Comparison of ENCODE assay signal across 9 cellular contexts in the genomic region with DNA sequence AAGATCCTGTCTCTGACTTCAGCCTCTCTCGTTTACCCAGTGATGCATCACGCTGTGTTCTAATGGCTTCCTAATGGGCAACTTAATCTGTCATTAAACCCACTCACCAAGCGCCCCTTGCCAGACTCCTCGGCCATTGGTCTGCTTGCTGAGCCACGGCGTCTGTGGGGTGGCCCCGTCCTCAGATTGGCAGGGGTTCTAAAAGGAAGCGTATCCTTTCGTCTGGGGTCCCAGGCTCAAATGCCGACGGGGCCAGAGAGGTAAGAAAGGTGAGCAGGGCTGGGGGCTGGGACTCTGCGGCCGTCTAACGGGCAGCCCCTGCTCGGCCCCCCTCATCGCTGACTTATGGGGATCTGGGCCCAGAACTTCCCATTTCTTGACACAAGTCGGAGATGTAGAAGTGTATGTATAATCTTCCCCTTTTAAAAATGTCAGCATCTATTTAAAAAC.
DNase-seq lines count a peak whose midpoint lies in the region; ATAC-seq and TF ChIP-seq lines count a peak whose summit lies in the region.
"Had no signal": no experiment of that assay in that cellular context is flagged by ENCODE, and none has a peak within 500 bp of the region (broad histone marks: within the 10 kb centered on the region; RNA-seq: fewer than 3 reads in every experiment).

No MANE protein-coding gene starts in this region.

- no peak overlapping the region for H3K4me3 ChIP-seq in thyroid gland (replicated peaks in 1 of 3)

- ATAC-seq in T-helper 17 cell, result peak; percentile 1
- no peak for ATAC-seq in GM21576 (IDR thresholded peaks at IDR 0.05; ENCODE audit: unreplicated experiment)
- ATAC-seq in HG03342 (IDR thresholded peaks at IDR 0.05; ENCODE audit: unreplicated experiment), result no peak

- H3K9me3 ChIP-seq in T-helper 17 cell (ENCODE audit: control insufficient read depth, low read length, poor library complexity, severe bottlenecking) (no peaks in the 10 kb centered on the region), thyroid gland (no peaks in the 10 kb centered on the region)

- DNase-seq in activated T-cell treated with anti-CD3 and anti-CD28 coated beads, Interleukin-2, amount 50 U/mL, for 24 hours, result no peak
- no peak for DNase-seq in activated T-cell treated with anti-CD3 and anti-CD28 coated beads, Interleukin-2, amount 50 U/mL, for 48 hours
- DNase-seq in T-helper 17 cell (no peak), iPS-NIHi11 (ENCODE audit: low spot score) (peak; percentile 50), thyroid gland (peak; percentile 38 to 46), HT-29 (ENCODE audit: low spot score) (no peak)
- DNase-seq: DMS153 had no signal

- 16 to 27% methylated on average over 16 to 17 of the region's 17 CpGs for WGBS in thyroid gland, 2 donors

- H3K4me3 Mint-ChIP-seq in activated T-cell treated with anti-CD3 and anti-CD28 coated beads, Interleukin-2, amount 50 U/mL, for 24 hours, result peak overlapping the region; percentile 73
- H3K4me3 Mint-ChIP-seq in T-helper 17 cell, result peak overlapping the region; percentile 84

- peak overlapping the region; percentile 85 for H3K27ac Mint-ChIP-seq in activated T-cell treated with anti-CD3 and anti-CD28 coated beads, Interleukin-2, amount 50 U/mL, for 24 hours
- peak overlapping the region; percentile 96 for H3K27ac Mint-ChIP-seq in T-helper 17 cell

- no peak for TF ChIP-seq POLR2A in thyroid gland (IDR thresholded peaks at IDR 0.05)

- H3K27me3 ChIP-seq in thyroid gland, result peaks cover 5% of the 10 kb centered on the region

- H3K36me3 Mint-ChIP-seq in activated T-cell treated with anti-CD3 and anti-CD28 coated beads, Interleukin-2, amount 50 U/mL, for 24 hours (ENCODE audit: low read depth), result no peaks in the 10 kb centered on the region
- H3K36me3 Mint-ChIP-seq in T-helper 17 cell (ENCODE audit: low read depth), result no peaks in the 10 kb centered on the region

- peaks cover 30% of the 10 kb centered on the region for H3K4me1 Mint-ChIP-seq in activated T-cell treated with anti-CD3 and anti-CD28 coated beads, Interleukin-2, amount 50 U/mL, for 24 hours (ENCODE audit: low read depth)
- peaks cover 15% of the 10 kb centered on the region for H3K4me1 Mint-ChIP-seq in T-helper 17 cell

- H3K36me3 ChIP-seq in thyroid gland, result no peaks in the 10 kb centered on the region

- peaks cover 29% of the 10 kb centered on the region for H3K27me3 Mint-ChIP-seq in activated T-cell treated with anti-CD3 and anti-CD28 coated beads, Interleukin-2, amount 50 U/mL, for 24 hours
- no peaks in the 10 kb centered on the region for H3K27me3 Mint-ChIP-seq in T-helper 17 cell

- intact Hi-C loops in thyroid gland (cut with DNase I), result no loop called here

- no peak for TF ChIP-seq CTCF in thyroid gland (IDR thresholded peaks at IDR 0.05)

- no peaks in the 10 kb centered on the region for H3K9me3 Mint-ChIP-seq in activated T-cell treated with anti-CD3 and anti-CD28 coated beads, Interleukin-2, amount 50 U/mL, for 24 hours

- no peak overlapping the region for H3K27ac ChIP-seq in thyroid gland

- H3K4me1 ChIP-seq in thyroid gland, result peaks cover 14 to 22% of the 10 kb centered on the region in 2 donors

Comparison
In these comparisons a context has a peak if more than half of its experiments do, and no peak if none do; other contexts are left out.
1. DNase-seq: peak in iPS-NIHi11 (single experiment) and thyroid gland (2 of 2); none in activated T-cell treated with anti-CD3 and anti-CD28 coated beads, Interleukin-2, amount 50 U/mL, for 24 hours (single experiment), activated T-cell treated with anti-CD3 and anti-CD28 coated beads, Interleukin-2, amount 50 U/mL, for 48 hours (0 of 2), T-helper 17 cell (0 of 3) and HT-29 (single experiment).